1 cellular context compared by ENCODE assay signal in genomic region chr2:122009546-122009945, GRCh38.
TF ChIP-seq lines count a peak whose summit lies in the region.

No MANE protein-coding gene starts in this region.

TF ChIP-seq in GM23338, 12 proteins besides CTCF, POLR2A, EP300 and RAD21 (continued from another document):
- no peak for TF ChIP-seq ETS1 (IDR thresholded peaks at IDR 0.05)
- TF ChIP-seq ZNF331 (CRISPR knock-in tag; IDR thresholded peaks at IDR 0.05; ENCODE audit: low read depth) = no peak
- TF ChIP-seq REST (IDR thresholded peaks at IDR 0.05; ENCODE audit: unreplicated experiment) = no peak
- no peak for TF ChIP-seq ZNF114 (CRISPR knock-in tag; IDR thresholded peaks at IDR 0.05)
- no peak for TF ChIP-seq EZH2 (IDR thresholded peaks at IDR 0.05; ENCODE audit: low read depth, unreplicated experiment)
- TF ChIP-seq CREB1 (CRISPR knock-in tag; IDR thresholded peaks at IDR 0.05; ENCODE audit: low read depth) = no peak
- TF ChIP-seq JUNB (IDR thresholded peaks at IDR 0.05; ENCODE audit: unreplicated experiment) = no peak
- TF ChIP-seq EZH2phosphoT487 (IDR thresholded peaks at IDR 0.05; ENCODE audit: unreplicated experiment) = no peak
- TF ChIP-seq STAT1 (IDR thresholded peaks at IDR 0.05; ENCODE audit: unreplicated experiment) = no peak
